ENCODE assay signal across 12 cellular contexts in genomic region chr20:1810572-1810925, GRCh38.
DNase-seq lines count a peak whose midpoint lies in the region; ATAC-seq and TF ChIP-seq lines count a peak whose summit lies in the region.
"Had no signal": no experiment of that assay in that cellular context is flagged by ENCODE, and none has a peak within 500 bp of the region (broad histone marks: within the 10 kb centered on the region; RNA-seq: fewer than 3 reads in every experiment).

No MANE protein-coding gene starts in this region.

- DNase-seq in suprapubic skin (ENCODE audit: low spot score in 2 of 2) = no peak
- no peak for DNase-seq in nephron progenitor cell
- DNase-seq in activated CD4-positive, alpha-beta T cell treated with anti-CD3 and anti-CD28 coated beads for 4 hours = no peak
- DNase-seq in SHP77 treated with DMSO at 0.1 percent for 48 hours (lab: John Stamatoyannopoulos, UW) = no peak
- DNase-seq: activated CD4-positive, alpha-beta T cell treated with anti-CD3 and anti-CD28 coated beads, Interleukin-2, amount 50 U/mL, for 1 hour; CD8-positive, alpha-beta memory T cell; stimulated activated CD4-positive, alpha-beta T cell treated with anti-CD3 and anti-CD28 coated beads, Interleukin-4, amount 100 ng/mL, for 24 hours; stimulated activated naive CD4-positive, alpha-beta T cell treated with Interleukin-2 at 50 U/mL for 16 hours had no signal

- H3K27me3 Mint-ChIP-seq in dendritic cell treated with granulocyte-macrophage colony-stimulating factor and Interleukin-4, amounts not matched to agents 40 ng/mL and 50 ng/mL, for 4 days = no peaks in the 10 kb centered on the region
- no peaks in the 10 kb centered on the region for H3K27me3 Mint-ChIP-seq in nephron progenitor cell (ENCODE audit: low read depth, poor library complexity)

- H3K27ac ChIP-seq in muscle layer of duodenum (ENCODE audit: low read length) (peak overlapping the region; percentile 19), suprapubic skin (peak overlapping the region; percentile 85)

- peaks cover 9% of the 10 kb centered on the region for H3K36me3 Mint-ChIP-seq in dendritic cell treated with granulocyte-macrophage colony-stimulating factor and Interleukin-4, amounts not matched to agents 40 ng/mL and 50 ng/mL, for 4 days (ENCODE audit: low read depth)
- no peaks in the 10 kb centered on the region for H3K36me3 Mint-ChIP-seq in nephron progenitor cell (ENCODE audit: low read depth)
- H3K36me3 Mint-ChIP-seq: CD8-positive, alpha-beta memory T cell had no signal

- H2AFZ ChIP-seq in Loucy (ENCODE audit: low read length) = no peak overlapping the region

- no peaks in the 10 kb centered on the region for H3K27me3 ChIP-seq in Loucy (ENCODE audit: insufficient read depth, low read length, poor library complexity, severe bottlenecking)
- H3K27me3 ChIP-seq in muscle layer of duodenum (ENCODE audit: low read depth, low read length) = no peaks in the 10 kb centered on the region
- H3K27me3 ChIP-seq in suprapubic skin = no peaks in the 10 kb centered on the region

- TF ChIP-seq EP300 in suprapubic skin (IDR thresholded peaks at IDR 0.05) = no peak

- peak overlapping the region; percentile 94 for H3K27ac Mint-ChIP-seq in dendritic cell treated with granulocyte-macrophage colony-stimulating factor and Interleukin-4, amounts not matched to agents 40 ng/mL and 50 ng/mL, for 4 days
- no peak overlapping the region for H3K27ac Mint-ChIP-seq in nephron progenitor cell

- no peak overlapping the region for H3K4me3 Mint-ChIP-seq in dendritic cell treated with granulocyte-macrophage colony-stimulating factor and Interleukin-4, amounts not matched to agents 40 ng/mL and 50 ng/mL, for 4 days
- no peak overlapping the region for H3K4me3 Mint-ChIP-seq in nephron progenitor cell
- H3K4me3 Mint-ChIP-seq: CD8-positive, alpha-beta memory T cell had no signal

- no peaks in the 10 kb centered on the region for H3K36me3 ChIP-seq in Loucy (ENCODE audit: insufficient read depth, low read length)
- H3K36me3 ChIP-seq in muscle layer of duodenum (ENCODE audit: control insufficient read depth in 1 of 2, insufficient read depth in 2 of 2, low read length in 2 of 2) = no peaks in the 10 kb centered on the region
- H3K36me3 ChIP-seq in suprapubic skin = no peaks in the 10 kb centered on the region

- no peak for ATAC-seq in HG03432 (IDR thresholded peaks at IDR 0.05; ENCODE audit: unreplicated experiment)

- H4K20me1 ChIP-seq in Loucy (ENCODE audit: insufficient read depth, low read length, poor library complexity, severe bottlenecking) = no peaks in the 10 kb centered on the region

- H3K4me2 ChIP-seq in Loucy (ENCODE audit: low read depth, low read length, poor library complexity, severe bottlenecking) = peak overlapping the region; percentile 40

- intact Hi-C loops in dendritic cell treated with granulocyte-macrophage colony-stimulating factor and Interleukin-4, amounts not matched to agents 40 ng/mL and 50 ng/mL, for 4 days (cut with micrococcal nuclease) = no loop called here

- H3K9me2 ChIP-seq in Loucy (replicated peaks; ENCODE audit: low read depth, low read length) = no peaks in the 10 kb centered on the region

- no peak for TF ChIP-seq POLR2A in suprapubic skin (IDR thresholded peaks at IDR 0.05)

- H3K9ac ChIP-seq in Loucy (ENCODE audit: low read depth, low read length, poor library complexity, severe bottlenecking) = no peak overlapping the region

- peaks cover 86% of the 10 kb centered on the region for H3K4me1 Mint-ChIP-seq in dendritic cell treated with granulocyte-macrophage colony-stimulating factor and Interleukin-4, amounts not matched to agents 40 ng/mL and 50 ng/mL, for 4 days (ENCODE audit: low read depth)
- H3K4me1 Mint-ChIP-seq in nephron progenitor cell = peaks cover 66% of the 10 kb centered on the region

- H3K4me3 ChIP-seq in Loucy (ENCODE audit: low read length, poor library complexity, severe bottlenecking) (no peak overlapping the region), muscle layer of duodenum (ENCODE audit: low read depth in 1 of 2, low read length in 2 of 2) (peak overlapping the region in 1 of 2 donors; percentile 9), suprapubic skin (no peak overlapping the region)

- peaks cover 13% of the 10 kb centered on the region for H3K4me1 ChIP-seq in Loucy (ENCODE audit: insufficient read depth, low read length, poor library complexity, severe bottlenecking)
- H3K4me1 ChIP-seq in muscle layer of duodenum (ENCODE audit: control insufficient read depth in 1 of 2, insufficient read depth in 2 of 2, low read length in 2 of 2) = peaks cover 4 to 16% of the 10 kb centered on the region in 2 donors
- peaks cover 45% of the 10 kb centered on the region for H3K4me1 ChIP-seq in suprapubic skin

- H3K79me2 ChIP-seq in Loucy (ENCODE audit: insufficient read depth, low read length) = no peaks in the 10 kb centered on the region

- no peaks in the 10 kb centered on the region for H3K9me3 Mint-ChIP-seq in dendritic cell treated with granulocyte-macrophage colony-stimulating factor and Interleukin-4, amounts not matched to agents 40 ng/mL and 50 ng/mL, for 4 days
- H3K9me3 Mint-ChIP-seq in nephron progenitor cell = no peaks in the 10 kb centered on the region
- H3K9me3 Mint-ChIP-seq: CD8-positive, alpha-beta memory T cell had no signal

- 79% methylated on average over 5 of the region's 5 CpGs for WGBS in suprapubic skin

- H3K9me3 ChIP-seq in Loucy (ENCODE audit: insufficient read depth, low read depth, low read length) = no peaks in the 10 kb centered on the region
- H3K9me3 ChIP-seq in muscle layer of duodenum (ENCODE audit: control insufficient read depth in 1 of 2, low read length in 2 of 2) = no peaks in the 10 kb centered on the region
- H3K9me3 ChIP-seq in suprapubic skin = no peaks in the 10 kb centered on the region

- no peak for TF ChIP-seq CTCF in Loucy (conservative IDR thresholded peaks at IDR 0.05; ENCODE audit: low read length)
- no peak for TF ChIP-seq CTCF in suprapubic skin (IDR thresholded peaks at IDR 0.05)
- no peak for TF ChIP-seq CTCF in nephron progenitor cell (IDR thresholded peaks at IDR 0.05)

- H3F3A ChIP-seq in Loucy (ENCODE audit: low read depth) = no peaks in the 10 kb centered on the region
